32 cellular contexts compared by ENCODE assay signal in genomic region chr4:37723067-37723466, GRCh38.
"Had no signal": no experiment of that assay in that cellular context is flagged by ENCODE, and none has a peak within 500 bp of the region (broad histone marks: within the 10 kb centered on the region; RNA-seq: fewer than 3 reads in every experiment).

No MANE protein-coding gene starts in this region.

- H3K4me1 Mint-ChIP-seq: activated B cell treated with CpG ODN at 0.5 μM for 24 hours; central memory CD8-positive, alpha-beta T cell had no signal

- H3K27ac Mint-ChIP-seq: activated B cell treated with CpG ODN at 0.5 μM for 24 hours; activated CD8-positive, alpha-beta T cell treated with anti-CD3 and anti-CD28 coated beads for 36 hours; activated naive CD8-positive, alpha-beta T cell; dendritic cell treated with granulocyte-macrophage colony-stimulating factor and Interleukin-4, amounts not matched to agents 40 ng/mL and 50 ng/mL, for 4 days; effector memory CD8-positive, alpha-beta T cell; T-helper 17 cell had no signal

- ATAC-seq: activated CD4-positive, CD25-positive, alpha-beta regulatory T cell treated with anti-CD3 and anti-CD28 coated beads, Interleukin-2, amount 50 U/mL, for 24 hours; effector memory CD8-positive, alpha-beta T cell; foreskin keratinocyte; gastrocnemius medialis; heart right ventricle had no signal

- H3K36me3 Mint-ChIP-seq: activated naive CD8-positive, alpha-beta T cell had no signal

- H3K27ac ChIP-seq: brain microvascular endothelial cell, coronary artery, dorsolateral prefrontal cortex, esophagus muscularis mucosa, foreskin keratinocyte, gastrocnemius medialis, heart right ventricle, WERI-Rb-1 had no signal

- DNase-seq: activated B cell treated with CpG ODN at 0.5 μM for 24 hours; activated CD4-positive, alpha-beta T cell treated with anti-CD3 and anti-CD28 coated beads for 48 hours; activated CD4-positive, alpha-beta T cell treated with anti-CD3 and anti-CD28 coated beads, Interleukin-2, amount 50 U/mL, for 1 hour; activated CD4-positive, alpha-beta T cell treated with anti-CD3 and anti-CD28 coated beads, Interleukin-2, amount 50 U/mL, for 48 hours; activated CD8-positive, alpha-beta memory T cell treated with anti-CD3 and anti-CD28 coated beads for 24 hours; activated CD8-positive, alpha-beta T cell treated with anti-CD3 and anti-CD28 coated beads for 36 hours; activated effector memory CD4-positive, alpha-beta T cell treated with Interleukin-2 at 50 U/mL for 16 hours; activated gamma-delta T cell treated with Interleukin-2 at 50 U/mL for 16 hours; activated naive CD4-positive, alpha-beta T cell treated with anti-CD3 and anti-CD28 coated beads, Interleukin-2, amount 50 U/mL, for 16 hours; activated naive CD4-positive, alpha-beta T cell treated with Interleukin-2 at 50 U/mL for 16 hours; activated T-cell treated with anti-CD3 and anti-CD28 coated beads, Interleukin-2, amount 50 U/mL, for 48 hours; amniotic stem cell; anterior cingulate cortex; brain microvascular endothelial cell; dorsolateral prefrontal cortex; effector CD4-positive, alpha-beta T cell; effector memory CD8-positive, alpha-beta T cell; erythroblast; foreskin keratinocyte; gastrocnemius medialis; heart right ventricle; T-helper 17 cell; WERI-Rb-1 had no signal

- FAIRE-seq: astrocyte, bronchial epithelial cell, TTC549 had no signal

- H3K27me3 Mint-ChIP-seq: activated CD8-positive, alpha-beta T cell treated with anti-CD3 and anti-CD28 coated beads for 36 hours; activated naive CD8-positive, alpha-beta T cell; dendritic cell treated with granulocyte-macrophage colony-stimulating factor and Interleukin-4, amounts not matched to agents 40 ng/mL and 50 ng/mL, for 4 days had no signal

- H3K4me3 Mint-ChIP-seq: activated B cell treated with CpG ODN at 0.5 μM for 24 hours; activated CD8-positive, alpha-beta T cell treated with anti-CD3 and anti-CD28 coated beads for 36 hours; activated naive CD8-positive, alpha-beta T cell; central memory CD8-positive, alpha-beta T cell; dendritic cell treated with granulocyte-macrophage colony-stimulating factor and Interleukin-4, amounts not matched to agents 40 ng/mL and 50 ng/mL, for 4 days; effector memory CD8-positive, alpha-beta T cell; T-helper 17 cell had no signal

- H3K9me3 Mint-ChIP-seq: activated B cell treated with CpG ODN at 0.5 μM for 24 hours; activated CD8-positive, alpha-beta T cell treated with anti-CD3 and anti-CD28 coated beads for 36 hours; central memory CD8-positive, alpha-beta T cell; dendritic cell treated with granulocyte-macrophage colony-stimulating factor and Interleukin-4, amounts not matched to agents 40 ng/mL and 50 ng/mL, for 4 days; effector memory CD8-positive, alpha-beta T cell had no signal
